Comparison of ENCODE assay signal across 15 cellular contexts in the genomic region with DNA sequence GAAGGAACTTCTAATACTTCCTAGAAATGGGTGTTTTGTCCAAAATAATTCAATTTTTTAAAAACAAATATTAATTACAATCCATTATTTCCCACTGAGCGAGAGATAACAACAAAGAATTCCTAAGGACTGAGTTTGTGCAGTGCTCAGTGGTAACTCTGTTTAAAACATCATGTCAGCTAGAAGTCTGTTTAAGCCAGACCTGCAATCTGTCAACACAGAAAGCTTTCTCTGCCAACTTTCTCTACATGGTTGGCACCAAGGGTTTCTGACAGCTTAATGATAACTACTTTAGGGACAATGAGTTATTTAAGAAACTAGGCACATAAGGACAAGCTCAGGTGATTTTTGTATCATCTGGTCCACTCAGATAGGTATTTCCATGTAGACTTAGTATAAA.
"Had no signal": no experiment of that assay in that cellular context is flagged by ENCODE, and none has a peak within 500 bp of the region (broad histone marks: within the 10 kb centered on the region; RNA-seq: fewer than 3 reads in every experiment).

No MANE protein-coding gene starts in this region.

- H3K27ac ChIP-seq: suprapubic skin, upper lobe of left lung, uterus had no signal

- H3K4me1 ChIP-seq: suprapubic skin, thyroid gland, upper lobe of left lung, uterus had no signal

- FAIRE-seq: endometrium, frontal cortex had no signal

- H3K27me3 ChIP-seq: suprapubic skin, thyroid gland, upper lobe of left lung, uterus had no signal

- H3K36me3 ChIP-seq: uterus had no signal

- H3K9me3 ChIP-seq: suprapubic skin, thyroid gland, upper lobe of left lung, uterus had no signal

- ATAC-seq: esophagus mucosa; naive thymus-derived CD4-positive, alpha-beta T cell; stimulated activated naive CD8-positive, alpha-beta T cell treated with anti-CD3 and anti-CD28 coated beads, Interleukin-15, Interleukin-2, amounts not matched to agents 100 U/mL and 50 U/mL, for 24 hours had no signal

- DNase-seq: effector memory CD4-positive, alpha-beta T cell; islet precursor cell; mammary epithelial cell; naive thymus-derived CD4-positive, alpha-beta T cell; nephron progenitor cell; stimulated activated CD4-positive, alpha-beta T cell treated with anti-CD3 and anti-CD28 coated beads, Interleukin-2, amount 100 ng/mL, for 48 hours; stimulated activated naive CD8-positive, alpha-beta T cell treated with anti-CD3 and anti-CD28 coated beads, Interleukin-15, Interleukin-2, amounts not matched to agents 100 U/mL and 50 U/mL, for 24 hours; thyroid gland; upper lobe of left lung; uterus had no signal

- H3K4me3 ChIP-seq: smooth muscle cell, suprapubic skin, thyroid gland, upper lobe of left lung, uterus had no signal
